ENCODE assay signal across 27 cellular contexts in the genomic region with DNA sequence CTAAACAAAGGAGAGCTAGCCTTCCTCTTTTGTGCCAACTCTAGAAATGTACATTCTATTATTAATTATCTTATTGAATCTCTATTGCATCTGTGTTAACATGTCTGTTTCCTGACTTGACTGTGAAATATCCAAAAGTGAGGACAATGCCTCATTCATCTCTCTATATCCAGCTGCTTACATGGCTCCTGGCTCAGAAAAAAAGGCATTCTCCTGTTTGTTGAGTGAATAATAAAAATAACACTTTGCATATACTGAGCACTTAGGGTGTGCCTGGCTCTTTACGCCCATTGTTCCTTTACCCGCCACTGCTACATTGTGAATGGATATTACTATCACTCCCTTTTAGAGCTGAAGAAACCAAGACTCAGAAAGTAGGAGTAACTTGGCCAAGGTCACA. TPM values are rescaled to one million over a fixed set of nuclear protein-coding genes. Genes with fewer than 3 reads are reported as not detected.
"Had no signal": no experiment of that assay in that cellular context is flagged by ENCODE, and none has a peak within 500 bp of the region (broad histone marks: within the 10 kb centered on the region; RNA-seq: fewer than 3 reads in every experiment).

No MANE protein-coding gene starts in this region.

- DNase-seq: activated CD4-positive, alpha-beta memory T cell treated with anti-CD3 and anti-CD28 coated beads, Interleukin-2, amount 10 ng/mL, durations not matched to agents 7 days and 5 days; activated CD4-positive, alpha-beta T cell treated with anti-CD3 and anti-CD28 coated beads for 36 hours; activated CD4-positive, alpha-beta T cell treated with anti-CD3 and anti-CD28 coated beads, Interleukin-2, amount 10 ng/mL, durations not matched to agents 7 days and 5 days; activated CD4-positive, alpha-beta T cell treated with anti-CD3 and anti-CD28 coated beads, Interleukin-2, amount 50 U/mL, for 4 hours; activated CD4-positive, CD25-positive, alpha-beta regulatory T cell; activated CD4-positive, CD25-positive, alpha-beta regulatory T cell treated with anti-CD3 and anti-CD28 coated beads, Interleukin-2, amount 50 U/mL, for 72 hours; activated CD8-positive, alpha-beta memory T cell treated with anti-CD3 and anti-CD28 coated beads, Interleukin-2, amount 50 U/mL, for 48 hours; activated gamma-delta T cell; activated naive CD4-positive, alpha-beta T cell; activated naive CD4-positive, alpha-beta T cell treated with anti-CD3 and anti-CD28 coated beads, Interleukin-2, amount 10 ng/mL, durations not matched to agents 7 days and 5 days; activated naive CD8-positive, alpha-beta T cell treated with anti-CD3 and anti-CD28 coated beads, Interleukin-2, amount 10 ng/mL, durations not matched to agents 7 days and 5 days; activated T-cell treated with anti-CD3 and anti-CD28 coated beads for 4 hours; activated T-cell treated with anti-CD3 and anti-CD28 coated beads, Interleukin-2, amount 50 U/mL, for 24 hours; activated T-cell treated with anti-CD3 and anti-CD28 coated beads, Interleukin-2, amount 50 U/mL, for 72 hours; dorsolateral prefrontal cortex; effector memory CD8-positive, alpha-beta T cell; erythroblast; foreskin keratinocyte; gastrocnemius medialis; head of caudate nucleus; T-helper 2 cell had no signal

- H3K36me3 ChIP-seq: ascending aorta, esophagus muscularis mucosa, gastrocnemius medialis had no signal

- ATAC-seq: activated CD4-positive, alpha-beta T cell treated with anti-CD3 and anti-CD28 coated beads for 36 hours; activated naive CD4-positive, alpha-beta T cell treated with anti-CD3 and anti-CD28 coated beads, Interleukin-2, amount 50 U/mL, for 72 hours; activated T-cell treated with anti-CD3 and anti-CD28 coated beads, Interleukin-2, amount 50 U/mL, for 72 hours; effector memory CD8-positive, alpha-beta T cell; foreskin keratinocyte; gastrocnemius medialis had no signal

- H3K27ac ChIP-seq: ascending aorta, coronary artery, dorsolateral prefrontal cortex, esophagus muscularis mucosa, foreskin keratinocyte, gastrocnemius medialis had no signal

- H3K27me3 ChIP-seq: ascending aorta, dorsolateral prefrontal cortex had no signal

- H3K4me1 ChIP-seq: ascending aorta, esophagus muscularis mucosa, foreskin keratinocyte, gastrocnemius medialis had no signal

- H3K9me3 ChIP-seq: ascending aorta, esophagus muscularis mucosa, gastrocnemius medialis had no signal

- FAIRE-seq: bronchial epithelial cell had no signal

- H3K4me3 ChIP-seq: ascending aorta, coronary artery, dorsolateral prefrontal cortex, esophagus muscularis mucosa, gastrocnemius medialis had no signal

RNA-seq across cellular contexts. Expression of a gene that starts 19.9 kb away (rescaled TPM):
- total RNA-seq: bronchial epithelial cell, foreskin keratinocyte, glomerular endothelial cell had no signal
- polyA plus RNA-seq: foreskin keratinocyte had no signal

RNA-seq across cellular contexts. Expression of a gene that starts 40.9 kb away (rescaled TPM):
- total RNA-seq: bronchial epithelial cell had no signal

RNA-seq across cellular contexts. Expression of a gene that starts 56.7 kb away (rescaled TPM):
- total RNA-seq: glomerular endothelial cell had no signal
